ENCODE assay signal across 12 cellular contexts in the genomic region with DNA sequence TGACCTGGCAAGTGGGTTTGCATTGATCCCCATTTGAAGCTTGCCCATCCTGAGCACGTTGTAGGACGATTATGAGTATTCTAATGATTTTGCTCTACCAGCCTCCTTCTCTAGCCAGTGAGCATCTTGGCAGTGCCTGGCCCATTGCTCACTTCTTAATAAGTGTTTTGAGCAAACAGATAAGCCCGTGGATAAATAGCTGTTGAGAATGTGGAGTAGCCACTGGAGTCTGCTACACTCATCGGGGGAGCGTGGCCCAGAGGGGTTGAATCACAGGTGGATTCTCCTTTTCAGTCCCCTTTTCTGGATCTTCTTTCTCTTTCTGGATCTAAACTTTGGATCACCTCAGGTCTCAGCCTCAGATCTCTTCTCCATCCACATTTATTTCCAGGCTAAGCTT. TPM values are rescaled to one million over a fixed set of nuclear protein-coding genes. Genes with fewer than 3 reads are reported as not detected.
"Had no signal": no experiment of that assay in that cellular context is flagged by ENCODE, and none has a peak within 500 bp of the region (broad histone marks: within the 10 kb centered on the region; RNA-seq: fewer than 3 reads in every experiment).

No MANE protein-coding gene starts in this region.

- DNase-seq: GM23248, GOT3, H7, H9, HCEC 1CT, HFFc6 had no signal

- H3K27ac ChIP-seq: GM23248 had no signal

- H3K36me3 ChIP-seq: HAP-1 had no signal

- FAIRE-seq: H1, H54 had no signal

- H3K4me1 ChIP-seq: HAP-1 had no signal

- H3K4me3 ChIP-seq: GM23248, GM23338, HAP-1 had no signal

- H3K9me3 ChIP-seq: HAP-1 had no signal

- ATAC-seq: GM23338, HCT116 had no signal

RNA-seq across cellular contexts. Expression of gene EDN3, which starts 15.9 kb away (rescaled TPM):
- total RNA-seq: GM23248, H4, H7, HFFc6 had no signal
